ENCODE assay signal across 8 cellular contexts in genomic region chr2:239311132-239312040, GRCh38.
DNase-seq lines count a peak whose midpoint lies in the region; ATAC-seq and TF ChIP-seq lines count a peak whose summit lies in the region.

No MANE protein-coding gene starts in this region.

- H3K27ac ChIP-seq in KOPT-K1 (ENCODE audit: low read depth, low read length, poor library complexity, severe bottlenecking) (peak overlapping the region; percentile 100), body of pancreas (no peak overlapping the region), stomach (peak overlapping the region in 4 of 5 donors; percentile 39 to 86 (median 74))

- H3K4me3 ChIP-seq in body of pancreas (no peak overlapping the region), stomach (no peak overlapping the region)

- TF ChIP-seq POLR2A in body of pancreas (IDR thresholded peaks at IDR 0.05), result no peak
- no peak for TF ChIP-seq POLR2A in stomach (IDR thresholded peaks at IDR 0.05)

- WGBS in body of pancreas, 2 donors, result 61 to 67% methylated on average over 27 to 28 of the region's 28 CpGs
- WGBS in stomach, 5 donors, result 69 to 89% (median 81%) methylated on average over 21 to 28 of the region's 28 CpGs

- TF ChIP-seq EP300 in stomach (IDR thresholded peaks at IDR 0.05), result no peak

- ATAC-seq in body of pancreas (peak; percentile 63), left lobe of liver (no peak), GM18520 (IDR thresholded peaks at IDR 0.05; ENCODE audit: unreplicated experiment) (no peak)

- no peaks in the 10 kb centered on the region for H3K27me3 ChIP-seq in body of pancreas
- H3K27me3 ChIP-seq in stomach, result no peaks in the 10 kb centered on the region

- peaks cover 14% of the 10 kb centered on the region for H3K9me3 ChIP-seq in KOPT-K1 (ENCODE audit: insufficient read depth, low read length, poor library complexity, severe bottlenecking)
- no peaks in the 10 kb centered on the region for H3K9me3 ChIP-seq in body of pancreas
- H3K9me3 ChIP-seq in stomach, result no peaks in the 10 kb centered on the region

- no peak for TF ChIP-seq CTCF in body of pancreas (IDR thresholded peaks at IDR 0.05)
- no peak for TF ChIP-seq CTCF in stomach (IDR thresholded peaks at IDR 0.05)

- intact Hi-C loops in body of pancreas (cut with DNase I) (no loop called here), stomach (cut with DNase I; ENCODE audit: low total_unique reads) (no loop called here)

- H3K4me1 ChIP-seq in body of pancreas (peaks cover 1% of the 10 kb centered on the region), stomach (peaks cover 12 to 85% (median 51%) of the 10 kb centered on the region in 4 donors)

- DNase-seq in body of pancreas (peak; percentile 19 to 64 (median 52)), left lobe of liver (ENCODE audit: low spot score) (peak; percentile 41), stomach (peak; percentile 25), COLO829 (ENCODE audit: low spot score) (no peak), SKM-1 treated with dmso at 0.1 percent for 144 hours (lab: John Stamatoyannopoulos, UW; ENCODE audit: unreplicated experiment) (no peak)
- DNase-seq in activated CD4-positive, alpha-beta T cell treated with anti-CD3 and anti-CD28 coated beads for 48 hours, result no peak

- H3K36me3 ChIP-seq in KOPT-K1 (ENCODE audit: insufficient read depth, low read length) (peaks cover 37% of the 10 kb centered on the region), body of pancreas (replicated peaks in 1 of 2; ENCODE audit: insufficient read depth in 1 of 2, low read depth in 2 of 2) (no peaks in the 10 kb centered on the region), stomach (peaks cover 0 to 4% (median 0%) of the 10 kb centered on the region in 4 donors)

Comparison
In these comparisons a context has a peak if more than half of its experiments do, and no peak if none do; other contexts are left out.
1. H3K27ac ChIP-seq: peak in KOPT-K1 (single experiment) and stomach (4 of 5); none in body of pancreas (0 of 4).
2. DNase-seq: peak in body of pancreas (4 of 4), left lobe of liver (single experiment) and stomach (single experiment); none in activated CD4-positive, alpha-beta T cell treated with anti-CD3 and anti-CD28 coated beads for 48 hours (single experiment), COLO829 (single experiment) and SKM-1 treated with dmso at 0.1 percent for 144 hours (single experiment).